17 cellular contexts compared by ENCODE assay signal in the genomic region with DNA sequence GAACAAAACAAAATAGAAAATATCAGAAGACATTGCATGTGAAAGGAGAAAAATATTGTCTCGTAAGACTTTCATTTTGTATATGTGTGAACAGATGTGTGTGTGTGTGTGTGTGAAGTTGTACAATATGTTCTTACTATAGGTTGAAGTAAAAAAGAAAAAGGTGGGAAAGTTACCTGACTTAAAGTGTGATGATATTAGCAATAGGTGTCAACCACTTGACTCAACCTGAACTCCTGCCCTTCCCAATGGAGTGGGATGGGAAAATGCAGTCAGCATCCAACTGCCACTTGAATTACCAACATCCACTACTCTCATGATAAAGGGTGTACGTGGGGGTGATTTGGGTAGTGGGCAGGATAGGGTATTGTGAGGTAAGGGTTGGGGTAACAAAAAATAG.
A peak's percentile ranks its signal among the peaks of the same experiment; 100 is the strongest.
DNase-seq lines count a peak whose midpoint lies in the region; ATAC-seq, FAIRE-seq and TF ChIP-seq lines count a peak whose summit lies in the region.
"Had no signal": no experiment of that assay in that cellular context is flagged by ENCODE, and none has a peak within 500 bp of the region (broad histone marks: within the 10 kb centered on the region; RNA-seq: fewer than 3 reads in every experiment).

No MANE protein-coding gene starts in this region.

- RAD21 ChIA-PET in GM12878 (lab: Charles Lee; ENCODE audit: unreplicated experiment) = interaction anchor here (0.6 to 2.0 kb wide), 7 partner anchors 27 to 256 kb away, joined by 3 to 7 read pairs (median 3); no protein-coding TSS in a partner anchor

- SMC1A ChIA-PET in GM12878 (lab: Charles Lee; ENCODE audit: uncharacterized antibody, unreplicated experiment) = interaction anchor here (1.0 to 2.8 kb wide), 9 partner anchors 8 to 179 kb away, joined by 3 to 11 read pairs (median 4); no protein-coding TSS in a partner anchor

- in situ Hi-C loops in GM12878 (cut with MboI) = no loop called here

- ATAC-seq in heart left ventricle (peak in 1 of 4 donors; percentile 5), left cardiac atrium (no peak), GM12878 (no peak), GM18873 (IDR thresholded peaks at IDR 0.05; ENCODE audit: low FRiP score, unreplicated experiment) (no peak)
- ATAC-seq: GM23338, HepG2, PC-3 had no signal

- peaks cover 14% of the 10 kb centered on the region for H3K79me2 ChIP-seq in GM12878 (ENCODE audit: control insufficient read depth, insufficient read depth, low read length)

- no peak for TF ChIP-seq CTCF in heart left ventricle (IDR thresholded peaks at IDR 0.05)
- TF ChIP-seq CTCF in GM12878 (IDR thresholded peaks at IDR 0.05 in 2 of 3, conservative IDR thresholded peaks at IDR 0.05 in 1 of 3; ENCODE audit: control insufficient read depth in 2 of 3, extremely low read depth in 1 of 3, insufficient read depth in 1 of 3, low read depth in 3 of 3, low read length in 3 of 3) = no peak
- TF ChIP-seq CTCF in neutrophil (IDR thresholded peaks at IDR 0.05) = no peak
- no peak for TF ChIP-seq CTCF in lower leg skin (IDR thresholded peaks at IDR 0.05)

- H3K36me3 ChIP-seq in heart left ventricle = no peaks in the 10 kb centered on the region
- H3K36me3 ChIP-seq in GM12878 (ENCODE audit: control insufficient read depth in 2 of 2, insufficient read depth in 2 of 2, low read length in 1 of 2) = peaks cover 2 to 8% of the 10 kb centered on the region in 2 experiments; a peak in 3 of 4 replicates
- no peaks in the 10 kb centered on the region for H3K36me3 ChIP-seq in neutrophil

- H3K27me3 ChIP-seq in heart left ventricle (no peaks in the 10 kb centered on the region), GM12878 (replicated peaks in 1 of 2; ENCODE audit: control insufficient read depth in 2 of 2, insufficient read depth in 2 of 2, low read length in 1 of 2) (no peaks in the 10 kb centered on the region), neutrophil (no peaks in the 10 kb centered on the region)

- H3K4me2 ChIP-seq in GM12878 (ENCODE audit: control insufficient read depth, insufficient read depth) = no peak overlapping the region
- H3K4me2 ChIP-seq: GM23338 had no signal

- H3K9ac ChIP-seq in GM12878 (ENCODE audit: control insufficient read depth, insufficient read depth, low read length) = no peak overlapping the region

- H2AFZ ChIP-seq in GM12878 (ENCODE audit: control insufficient read depth, low read depth, low read length) = no peak overlapping the region
- H2AFZ ChIP-seq: GM23338 had no signal

- CTCF ChIA-PET in GM12878 (lab: Yijun Ruan, JAX) = interaction anchor here (1.7 to 2.4 kb wide), 2 partner anchors 14 to 256 kb away, joined by 5 to 11 read pairs; no protein-coding TSS in a partner anchor

- no peak for TF ChIP-seq RAD21 in GM12878 (IDR thresholded peaks at IDR 0.05; ENCODE audit: insufficient read depth, low read depth, low read length)

- no peaks in the 10 kb centered on the region for H4K20me1 ChIP-seq in GM12878 (ENCODE audit: control insufficient read depth, insufficient read depth)

- 64 to 78% (median 75%) methylated on average over 2 of the region's 2 CpGs for WGBS in heart left ventricle, 4 donors
- 91% methylated on average over 2 of the region's 2 CpGs for WGBS in GM12878 (ENCODE audit: insufficient coverage, insufficient replicate concordance, low lambda C conversion rate, missing lambda C conversion rate)
- 88% methylated on average over 2 of the region's 2 CpGs for WGBS in lower leg skin, 2 donors

- peaks cover 0 to 65% (median 4%) of the 10 kb centered on the region in 12 donors for H3K4me1 ChIP-seq in heart left ventricle
- H3K4me1 ChIP-seq in GM12878 (ENCODE audit: control insufficient read depth, insufficient read depth, low read length) = peaks cover 27% of the 10 kb centered on the region
- peaks cover 52 to 61% of the 10 kb centered on the region in 2 experiments for H3K4me1 ChIP-seq in neutrophil (ENCODE audit: control insufficient read depth in 1 of 2, insufficient read depth in 1 of 2, low read depth in 1 of 2, low read length in 1 of 2)

- FAIRE-seq in GM18507 (lab: Jason Lieb, UNC) = peak; percentile 15
- FAIRE-seq in GM12878 (lab: Jason Lieb, UNC) = peak; percentile 35
- FAIRE-seq: HepG2 had no signal

- H3K9me3 ChIP-seq in heart left ventricle (peaks cover 0 to 11% (median 0%) of the 10 kb centered on the region in 12 donors), GM12878 (replicated peaks; ENCODE audit: control insufficient read depth, insufficient read depth, low read length) (peaks cover 16% of the 10 kb centered on the region), neutrophil (no peaks in the 10 kb centered on the region)

- H3K27ac ChIP-seq in heart left ventricle (peak overlapping the region in 7 of 12 donors; percentile 22 to 83 (median 49)), GM12878 (ENCODE audit: control insufficient read depth, insufficient read depth) (no peak overlapping the region), neutrophil (peak overlapping the region; percentile 100)

- TF ChIP-seq EP300 in GM12878 (IDR thresholded peaks at IDR 0.05; ENCODE audit: borderline replicate concordance in 1 of 2, control insufficient read depth in 1 of 2, low read depth in 2 of 2, low read length in 2 of 2) = 0 out of 4 replicates have a peak, but pooled peaks of 1 of the 2 experiments have one; percentile 26

- TF ChIP-seq POLR2A in heart left ventricle (IDR thresholded peaks at IDR 0.05) (no peak), GM12878 (IDR thresholded peaks at IDR 0.05; ENCODE audit: low read depth, low read length) (no peak), lower leg skin (IDR thresholded peaks at IDR 0.05) (no peak)

- DNase-seq in heart left ventricle (no peak), left cardiac atrium (no peak), GM18507 (ENCODE audit: extremely low spot score, insufficient read length, low read depth) (no peak), GM12878 (ENCODE audit: low read depth, low spot score) (no peak), lower leg skin (ENCODE audit: low spot score in 2 of 2) (no peak), SW480 (ENCODE audit: low spot score) (no peak)
- DNase-seq: CD8-positive, alpha-beta memory T cell; MM.1S; NCI-H1105; NCI-H187; NCI-H446 treated with DMSO at 0.1 percent for 48 hours; NCI-H748 treated with DMSO at 0.1 percent for 48 hours; PC-3 had no signal

- POLR2A ChIA-PET in GM12878 (lab: Charles Lee) = interaction anchor here (0.6 to 1.6 kb wide), 2 partner anchors 18 to 22 kb away, joined by 3 read pairs; no protein-coding TSS in a partner anchor

- H3K4me3 ChIP-seq in heart left ventricle (peak overlapping the region in 3 of 12 donors; percentile 10 to 23 (median 18)), GM12878 (no peak overlapping the region), neutrophil (ENCODE audit: low read depth in 1 of 2, low read length in 1 of 2) (peak overlapping the region; percentile 50 to 53), lower leg skin (ENCODE audit: low read depth, poor library complexity, severe bottlenecking) (no peak overlapping the region)
- H3K4me3 ChIP-seq: GM23338 had no signal

- intact Hi-C loops in heart left ventricle (cut with DNase I) = no loop called here
- intact Hi-C loops in left cardiac atrium (cut with DNase I) = no loop called here
- intact Hi-C loops in GM12878 (cut with micrococcal nuclease; ENCODE audit: unreplicated experiment) = no loop called here
- intact Hi-C loops in lower leg skin (cut with DNase I; ENCODE audit: low total_unique reads) = no loop called here

- no TSS peak for BruUV-seq in GM12878 (replicated peaks; lab: Mats Ljungman, UMichigan)

TF ChIP-seq in GM12878, 131 proteins besides CTCF, POLR2A, EP300 and RAD21 (continues in another document):
- no peak for TF ChIP-seq NR2C2 (IDR thresholded peaks at IDR 0.05; ENCODE audit: borderline replicate concordance, control insufficient read depth, insufficient read length, low read depth)
- TF ChIP-seq BMI1 (IDR thresholded peaks at IDR 0.05; ENCODE audit: borderline replicate concordance) = 0 out of 2 replicates have a peak, but pooled peaks have one; percentile 48
- no peak for TF ChIP-seq MYC (IDR thresholded peaks at IDR 0.05; ENCODE audit: insufficient read depth, insufficient read length, insufficient replicate concordance, low read length, severe bottlenecking)
- peak; percentile 55; the same call in 1 of the 2 replicates for TF ChIP-seq DPF2 (IDR thresholded peaks at IDR 0.05)
- no peak for TF ChIP-seq POLR2AphosphoS2 (IDR thresholded peaks at IDR 0.05; ENCODE audit: low read depth, low read length)
- TF ChIP-seq CEBPB (IDR thresholded peaks at IDR 0.05; ENCODE audit: borderline replicate concordance in 1 of 2, low read depth in 2 of 2, low read length in 2 of 2) = no peak
- TF ChIP-seq E2F8 (IDR thresholded peaks at IDR 0.05; ENCODE audit: low read depth, partially characterized antibody) = no peak
- TF ChIP-seq PBX3 (IDR thresholded peaks at IDR 0.05; ENCODE audit: insufficient replicate concordance, low read depth, low read length) = no peak
- TF ChIP-seq SREBF2 (IDR thresholded peaks at IDR 0.05; ENCODE audit: low read length) = no peak

Comparison
In these comparisons a context has a peak if more than half of its experiments do, and no peak if none do; other contexts are left out.
1. H3K4me3 ChIP-seq: peak in neutrophil (2 of 2); none in GM12878 (single experiment) and lower leg skin (single experiment).